In the genomic region with DNA sequence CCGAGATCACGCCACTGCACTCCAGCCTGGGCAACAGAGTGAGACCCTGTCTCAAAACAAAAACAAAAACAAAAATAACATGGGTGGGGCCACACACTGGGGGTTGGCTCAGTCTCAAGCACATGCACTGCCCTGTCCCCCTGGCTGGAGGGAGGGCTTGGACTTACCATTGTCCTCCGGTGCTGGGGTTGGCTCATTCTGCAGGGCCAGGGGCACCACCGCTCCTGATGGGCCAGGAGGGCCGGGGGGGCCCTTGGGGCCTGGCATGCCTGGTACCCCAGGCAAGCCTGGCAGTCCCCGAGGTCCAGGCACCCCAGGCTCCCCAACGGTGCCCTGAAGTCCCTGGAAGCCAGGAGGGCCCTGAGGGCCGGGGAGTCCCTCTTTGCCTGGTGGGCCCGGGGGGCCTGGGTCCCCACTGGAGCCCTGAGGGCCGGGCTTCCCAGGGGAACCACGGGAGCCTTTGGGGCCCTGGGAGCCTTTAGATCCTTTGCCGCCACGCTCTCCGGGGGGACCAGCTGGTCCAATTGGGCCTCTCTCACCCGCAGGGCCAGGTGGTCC, we compare ENCODE assay signal across 26 cellular contexts.
"Had no signal": no experiment of that assay in that cellular context is flagged by ENCODE, and none has a peak within 500 bp of the region (broad histone marks: within the 10 kb centered on the region; RNA-seq: fewer than 3 reads in every experiment).

No MANE protein-coding gene starts in this region.

- H3K36me3 ChIP-seq: left lung, ovary, right atrium auricular region, right lobe of liver, suprapubic skin, thoracic aorta, tibial artery had no signal

- H3K4me1 Mint-ChIP-seq: stimulated activated memory B cell treated with anti-CD40 and anti-IgM and Interleukin-4, amounts not matched to agents 10 μg/mL and 1 μg/mL and 100 μg/mL, for 72 hours had no signal

- ATAC-seq: left colon; left lung; mucosa of descending colon; naive thymus-derived CD4-positive, alpha-beta T cell; stimulated activated memory B cell treated with anti-CD40 and anti-IgM and Interleukin-4, amounts not matched to agents 10 μg/mL and 1 μg/mL and 100 μg/mL, for 72 hours; upper lobe of right lung had no signal

- FAIRE-seq: keratinocyte, urothelium cell line had no signal

- H3K4me2 ChIP-seq: hepatocyte, smooth muscle cell had no signal

- H3K4me3 Mint-ChIP-seq: naive thymus-derived CD4-positive, alpha-beta T cell; natural killer cell treated with Interleukin-12 subunit alpha and Interleukin-12 subunit beta and Interleukin-15 and Interleukin-18, amount 100 ng/mL, for 72 hours; stimulated activated memory B cell treated with anti-CD40 and anti-IgM and Interleukin-4, amounts not matched to agents 10 μg/mL and 1 μg/mL and 100 μg/mL, for 72 hours had no signal

- H3K4me3 ChIP-seq: hepatocyte, left lung, lung, mucosa of descending colon, ovary, right atrium auricular region, right lobe of liver, smooth muscle cell, suprapubic skin, thoracic aorta, tibial artery, upper lobe of right lung had no signal

- H3K27me3 Mint-ChIP-seq: progenitor cell of endocrine pancreas had no signal

- H3K4me1 ChIP-seq: right lobe of liver, tibial artery had no signal

- H3K9me3 Mint-ChIP-seq: naive thymus-derived CD4-positive, alpha-beta T cell; natural killer cell treated with Interleukin-12 subunit alpha and Interleukin-12 subunit beta and Interleukin-15 and Interleukin-18, amount 100 ng/mL, for 72 hours; stimulated activated memory B cell treated with anti-CD40 and anti-IgM and Interleukin-4, amounts not matched to agents 10 μg/mL and 1 μg/mL and 100 μg/mL, for 72 hours had no signal

- H3K36me3 Mint-ChIP-seq: naive thymus-derived CD4-positive, alpha-beta T cell; natural killer cell treated with Interleukin-12 subunit alpha and Interleukin-12 subunit beta and Interleukin-15 and Interleukin-18, amount 100 ng/mL, for 72 hours; stimulated activated memory B cell treated with anti-CD40 and anti-IgM and Interleukin-4, amounts not matched to agents 10 μg/mL and 1 μg/mL and 100 μg/mL, for 72 hours had no signal

- H3K27ac ChIP-seq: hepatocyte, left lung, ovary, right atrium auricular region, right lobe of liver, suprapubic skin, thoracic aorta, tibial artery, upper lobe of right lung had no signal

- DNase-seq: left colon; left lung; midbrain; mucosa of descending colon; naive thymus-derived CD4-positive, alpha-beta T cell; ovary; right lobe of liver; stimulated activated CD4-positive, alpha-beta T cell treated with anti-CD3 and anti-CD28 coated beads, Interleukin-1b, Interleukin-23, amount 100 ng/mL, for 48 hours; stimulated activated CD4-positive, alpha-beta T cell treated with anti-CD3 and anti-CD28 coated beads, Interleukin-2, amount 100 ng/mL, for 48 hours; stimulated activated CD4-positive, alpha-beta T cell treated with anti-CD3 and anti-CD28 coated beads, Interleukin-4, amount 100 ng/mL, for 4 hours; stimulated activated CD8-positive, alpha-beta memory T cell treated with anti-CD3 and anti-CD28 coated beads, Interleukin-4, amount 100 ng/mL, for 48 hours; stimulated activated naive CD4-positive, alpha-beta T cell treated with Interleukin-2 at 50 U/mL for 16 hours; tibial artery; trophoblast cell; upper lobe of right lung had no signal

- H3K27me3 ChIP-seq: hepatocyte, left lung, ovary, right atrium auricular region, right lobe of liver, suprapubic skin, tibial artery, upper lobe of right lung had no signal

- H3K9me3 ChIP-seq: left lung, mucosa of descending colon, ovary, right atrium auricular region, right lobe of liver, suprapubic skin, thoracic aorta, tibial artery, upper lobe of right lung had no signal

- H3K27ac Mint-ChIP-seq: naive thymus-derived CD4-positive, alpha-beta T cell; natural killer cell treated with Interleukin-12 subunit alpha and Interleukin-12 subunit beta and Interleukin-15 and Interleukin-18, amount 100 ng/mL, for 72 hours; progenitor cell of endocrine pancreas; stimulated activated memory B cell treated with anti-CD40 and anti-IgM and Interleukin-4, amounts not matched to agents 10 μg/mL and 1 μg/mL and 100 μg/mL, for 72 hours had no signal
